ENCODE assay signal across 18 cellular contexts in genomic region chr3:16063603-16064002, GRCh38.
A peak's percentile ranks its signal among the peaks of the same experiment; 100 is the strongest.
DNase-seq lines count a peak whose midpoint lies in the region; FAIRE-seq lines count a peak whose summit lies in the region.
"Had no signal": no experiment of that assay in that cellular context is flagged by ENCODE, and none has a peak within 500 bp of the region (broad histone marks: within the 10 kb centered on the region; RNA-seq: fewer than 3 reads in every experiment).

No MANE protein-coding gene starts in this region.

- no peak overlapping the region for H3K4me3 ChIP-seq in effector memory CD4-positive, alpha-beta T cell (ENCODE audit: insufficient read depth, low read depth, low read length, poor library complexity, severe bottlenecking)
- H3K4me3 ChIP-seq: smooth muscle cell had no signal

- H3K36me3 ChIP-seq in effector memory CD4-positive, alpha-beta T cell (ENCODE audit: control insufficient read depth, insufficient read depth, low read length), result no peaks in the 10 kb centered on the region

- H3K36me3 Mint-ChIP-seq in T-helper 2 cell treated with Interferon-gamma antibody and Interleukin-4, amounts not matched to agents 5 μg/mL and 100 μg/mL, for 36 hours (ENCODE audit: low read depth), result no peaks in the 10 kb centered on the region
- H3K36me3 Mint-ChIP-seq: CD14-positive monocyte, naive B cell had no signal

- no peak overlapping the region for H3K27ac Mint-ChIP-seq in T-helper 2 cell treated with Interferon-gamma antibody and Interleukin-4, amounts not matched to agents 5 μg/mL and 100 μg/mL, for 36 hours
- H3K27ac Mint-ChIP-seq: CD14-positive monocyte had no signal

- no peaks in the 10 kb centered on the region for H3K4me1 ChIP-seq in effector memory CD4-positive, alpha-beta T cell (ENCODE audit: control insufficient read depth, insufficient read depth, low read length, poor library complexity, severe bottlenecking)

- no peaks in the 10 kb centered on the region for H3K27me3 ChIP-seq in effector memory CD4-positive, alpha-beta T cell (replicated peaks; ENCODE audit: control insufficient read depth, insufficient read depth, low read length, poor library complexity, severe bottlenecking)

- H3K9me3 Mint-ChIP-seq in T-helper 2 cell treated with Interferon-gamma antibody and Interleukin-4, amounts not matched to agents 5 μg/mL and 100 μg/mL, for 36 hours, result no peaks in the 10 kb centered on the region
- H3K9me3 Mint-ChIP-seq: CD14-positive monocyte had no signal

- no peaks in the 10 kb centered on the region for H3K27me3 Mint-ChIP-seq in T-helper 2 cell treated with Interferon-gamma antibody and Interleukin-4, amounts not matched to agents 5 μg/mL and 100 μg/mL, for 36 hours (ENCODE audit: low read depth)

- H3K9me3 ChIP-seq in effector memory CD4-positive, alpha-beta T cell (ENCODE audit: control insufficient read depth, low read length), result no peaks in the 10 kb centered on the region

- FAIRE-seq in frontal cortex (lab: Jason Lieb, UNC), result no peak
- FAIRE-seq: TTC549 had no signal

- no peaks in the 10 kb centered on the region for H3K4me1 Mint-ChIP-seq in T-helper 2 cell treated with Interferon-gamma antibody and Interleukin-4, amounts not matched to agents 5 μg/mL and 100 μg/mL, for 36 hours (ENCODE audit: low read depth)
- H3K4me1 Mint-ChIP-seq: naive B cell had no signal

- H3K27ac ChIP-seq in angular gyrus (ENCODE audit: low read depth, low read length), result peak overlapping the region; percentile 91
- H3K27ac ChIP-seq in effector memory CD4-positive, alpha-beta T cell (ENCODE audit: insufficient read depth, low read length, poor library complexity, severe bottlenecking), result no peak overlapping the region

- intact Hi-C loops in posterior cingulate gyrus (cut with DNase I), result no loop called here

- DNase-seq in Ammon's horn (ENCODE audit: low spot score) (peak; percentile 97), frontal cortex (ENCODE audit: low spot score in 2 of 2) (peak; percentile 32 to 34), posterior cingulate gyrus (peak; percentile 47 to 97 (median 78)), mucosa of gallbladder (ENCODE audit: low spot score) (no peak)
- no peak for DNase-seq in T-helper 2 cell treated with Interferon-gamma antibody and Interleukin-4, amounts not matched to agents 5 μg/mL and 100 μg/mL, for 36 hours (ENCODE audit: low spot score)
- DNase-seq in effector memory CD4-positive, alpha-beta T cell, result no peak
- no peak for DNase-seq in activated CD4-positive, alpha-beta T cell treated with anti-CD3 and anti-CD28 coated beads, Interleukin-2, amount 50 U/mL, for 1 hour
- DNase-seq: activated CD4-positive, alpha-beta T cell treated with anti-CD3 and anti-CD28 coated beads for 48 hours; activated CD8-positive, alpha-beta memory T cell treated with anti-CD3 and anti-CD28 coated beads, Interleukin-2, amount 50 U/mL, for 48 hours; activated gamma-delta T cell; Kasumi-1; naive B cell; NCI-H1417 treated with DMSO at 0.1 percent for 48 hours; stimulated activated CD4-positive, alpha-beta T cell treated with anti-CD3 and anti-CD28 coated beads, Interleukin-4, amount 100 ng/mL, for 24 hours had no signal

- no peak overlapping the region for H3K4me3 Mint-ChIP-seq in T-helper 2 cell treated with Interferon-gamma antibody and Interleukin-4, amounts not matched to agents 5 μg/mL and 100 μg/mL, for 36 hours
- H3K4me3 Mint-ChIP-seq: CD14-positive monocyte, naive B cell had no signal

Comparison
In these comparisons a context has a peak if more than half of its experiments do, and no peak if none do; other contexts are left out.
1. DNase-seq: peak in Ammon's horn (single experiment), frontal cortex (2 of 2) and posterior cingulate gyrus (10 of 10); none in T-helper 2 cell treated with Interferon-gamma antibody and Interleukin-4, amounts not matched to agents 5 μg/mL and 100 μg/mL, for 36 hours (single experiment), mucosa of gallbladder (single experiment), effector memory CD4-positive, alpha-beta T cell (0 of 3) and activated CD4-positive, alpha-beta T cell treated with anti-CD3 and anti-CD28 coated beads, Interleukin-2, amount 50 U/mL, for 1 hour (single experiment).